In genomic region chr5:97544279-97545077, GRCh38 we compare ENCODE assay signal across 22 cellular contexts.
DNase-seq lines count a peak whose midpoint lies in the region; ATAC-seq and TF ChIP-seq lines count a peak whose summit lies in the region.
"Had no signal": no experiment of that assay in that cellular context is flagged by ENCODE, and none has a peak within 500 bp of the region (broad histone marks: within the 10 kb centered on the region; RNA-seq: fewer than 3 reads in every experiment).

No MANE protein-coding gene starts in this region.

- TF ChIP-seq CTCF in right atrium auricular region (IDR thresholded peaks at IDR 0.05) = no peak
- no peak for TF ChIP-seq CTCF in WTC11 (IDR thresholded peaks at IDR 0.05)
- TF ChIP-seq CTCF in fibroblast of villous mesenchyme (IDR thresholded peaks at IDR 0.05; ENCODE audit: insufficient read depth, low read depth, low read length) = no peak
- no peak for TF ChIP-seq CTCF in smooth muscle cell (IDR thresholded peaks at IDR 0.05; ENCODE audit: borderline replicate concordance, insufficient read depth, poor library complexity, severe bottlenecking)

- H3K36me3 Mint-ChIP-seq in WTC11 = peaks cover 3% of the 10 kb centered on the region; the same call in 1 of the 2 replicates

- H3K9ac ChIP-seq in smooth muscle cell (ENCODE audit: low read depth) = no peak overlapping the region

- no peaks in the 10 kb centered on the region for H3K9me3 ChIP-seq in right atrium auricular region
- no peaks in the 10 kb centered on the region for H3K9me3 ChIP-seq in smooth muscle cell (replicated peaks; ENCODE audit: low read depth)
- H3K9me3 ChIP-seq: left lung, sigmoid colon, SJCRH30, thyroid gland had no signal

- H3K36me3 ChIP-seq in right atrium auricular region (no peaks in the 10 kb centered on the region), smooth muscle cell (ENCODE audit: low read depth) (no peaks in the 10 kb centered on the region)
- H3K36me3 ChIP-seq: left lung, sigmoid colon, SJCRH30, thyroid gland had no signal

- no peaks in the 10 kb centered on the region for H3K4me1 ChIP-seq in right atrium auricular region
- no peaks in the 10 kb centered on the region for H3K4me1 ChIP-seq in smooth muscle cell (ENCODE audit: low read depth)
- H3K4me1 ChIP-seq: left lung, sigmoid colon, SJCRH30, thyroid gland had no signal

- no peak for DNase-seq in left ventricle myocardium superior
- no peak for DNase-seq in right atrium auricular region (ENCODE audit: low spot score)
- DNase-seq in WTC11 (ENCODE audit: low spot score) = no peak
- peak; percentile 29 for DNase-seq in fibroblast of villous mesenchyme (ENCODE audit: low read depth)
- DNase-seq in smooth muscle cell (lab: John Stamatoyannopoulos, UW; ENCODE audit: unreplicated experiment) = no peak
- no peak for DNase-seq in NCI-H1436 (lab: John Stamatoyannopoulos, UW)
- DNase-seq in NCI-H510A treated with DMSO at 0.1 percent for 48 hours (lab: John Stamatoyannopoulos, UW) = no peak
- DNase-seq: activated CD4-positive, alpha-beta T cell treated with anti-CD3 and anti-CD28 coated beads for 4 hours; activated naive CD4-positive, alpha-beta T cell; activated T-cell treated with anti-CD3 and anti-CD28 coated beads, Interleukin-2, amount 50 U/mL, for 48 hours; KBM-7; left lung; NCI-H146; NCI-H524; nephron progenitor cell; NK-92 treated with Interleukin-12 subunit alpha and Interleukin-12 subunit beta, amount 100 ng/mL, for 24 hours; sigmoid colon; SJCRH30; stimulated activated naive CD8-positive, alpha-beta T cell treated with anti-CD3 and anti-CD28 coated beads, Interleukin-15, amount 100 ng/mL, for 72 hours; thyroid gland had no signal

- H4K20me1 ChIP-seq in smooth muscle cell (ENCODE audit: low read depth) = no peaks in the 10 kb centered on the region

- H3K27ac Mint-ChIP-seq in WTC11 = no peak overlapping the region

- POLR2A ChIA-PET in WTC11 (lab: Charles Lee) = no interaction called here

- H3F3A ChIP-seq in smooth muscle cell (ENCODE audit: low read depth) = no peaks in the 10 kb centered on the region

- peak overlapping the region; percentile 67 for H2AFZ ChIP-seq in smooth muscle cell (ENCODE audit: low read depth)

- H3K79me2 ChIP-seq in smooth muscle cell (ENCODE audit: low read depth) = no peaks in the 10 kb centered on the region

- H3K27me3 Mint-ChIP-seq in WTC11 (ENCODE audit: low read depth) = no peaks in the 10 kb centered on the region
- H3K27me3 Mint-ChIP-seq: stimulated activated naive CD8-positive, alpha-beta T cell treated with anti-CD3 and anti-CD28 coated beads, Interleukin-15, amount 100 ng/mL, for 72 hours had no signal

- WGBS in smooth muscle cell (ENCODE audit: low lambda C conversion rate) = 65% methylated on average over 8 of the region's 8 CpGs

- H3K4me3 Mint-ChIP-seq in WTC11 = no peak overlapping the region
- H3K4me3 Mint-ChIP-seq: nephron progenitor cell; stimulated activated naive CD8-positive, alpha-beta T cell treated with anti-CD3 and anti-CD28 coated beads, Interleukin-15, amount 100 ng/mL, for 72 hours had no signal

- intact Hi-C loops in left ventricle myocardium superior (cut with micrococcal nuclease) = no loop called here

- peaks cover 32% of the 10 kb centered on the region for H3K4me1 Mint-ChIP-seq in WTC11

- ATAC-seq in left ventricle myocardium superior (peak; percentile 64), WTC11 (peak; percentile 59; the same call in 1 of the 2 replicates), GM19463 (IDR thresholded peaks at IDR 0.05; ENCODE audit: unreplicated experiment) (no peak)
- ATAC-seq: left lung; stimulated activated naive CD8-positive, alpha-beta T cell treated with anti-CD3 and anti-CD28 coated beads, Interleukin-15, amount 100 ng/mL, for 72 hours had no signal

- H3K4me2 ChIP-seq in smooth muscle cell = peak overlapping the region; percentile 26

- H3K27me3 ChIP-seq in right atrium auricular region (no peaks in the 10 kb centered on the region), smooth muscle cell (ENCODE audit: low read depth) (no peaks in the 10 kb centered on the region)
- H3K27me3 ChIP-seq: left lung, sigmoid colon, SJCRH30, thyroid gland had no signal

- H3K4me3 ChIP-seq in right atrium auricular region = no peak overlapping the region
- peak overlapping the region; percentile 14 for H3K4me3 ChIP-seq in fibroblast of villous mesenchyme (ENCODE audit: low read depth, low read length)
- H3K4me3 ChIP-seq in smooth muscle cell = no peak overlapping the region
- H3K4me3 ChIP-seq: left lung, sigmoid colon, SJCRH30, thyroid gland had no signal

- H3K9me3 Mint-ChIP-seq in WTC11 = peaks cover 28% of the 10 kb centered on the region
- H3K9me3 Mint-ChIP-seq: stimulated activated naive CD8-positive, alpha-beta T cell treated with anti-CD3 and anti-CD28 coated beads, Interleukin-15, amount 100 ng/mL, for 72 hours had no signal

- CTCF ChIA-PET in WTC11 (lab: Charles Lee) = interaction anchor here (0.7 to 1.1 kb wide), 2 partner anchors 11 to 64 kb away, joined by 3 to 4 read pairs; no protein-coding TSS in a partner anchor

- H3K27ac ChIP-seq in right atrium auricular region (no peak overlapping the region), smooth muscle cell (ENCODE audit: low read depth) (no peak overlapping the region)
- H3K27ac ChIP-seq: C4-2B, left lung, sigmoid colon, SJCRH30, thyroid gland had no signal

TF ChIP-seq in WTC11, 78 proteins besides CTCF, POLR2A, EP300 and RAD21 (continues in another document):
- TF ChIP-seq KAT7 (CRISPR knock-in tag; IDR thresholded peaks at IDR 0.05; ENCODE audit: borderline replicate concordance) (no peak), NR3C1 (CRISPR knock-in tag; conservative IDR thresholded peaks at IDR 0.05; ENCODE audit: low read depth) (no peak), NFYB (CRISPR knock-in tag; conservative IDR thresholded peaks at IDR 0.05; ENCODE audit: low read depth) (no peak), ZNF121 (CRISPR knock-in tag; IDR thresholded peaks at IDR 0.05) (no peak), CDX4 (CRISPR knock-in tag; IDR thresholded peaks at IDR 0.05; ENCODE audit: borderline replicate concordance) (no peak), MAX (CRISPR knock-in tag; IDR thresholded peaks at IDR 0.05) (no peak), PREB (CRISPR knock-in tag; IDR thresholded peaks at IDR 0.05; ENCODE audit: borderline replicate concordance) (no peak), USF2 (CRISPR knock-in tag; IDR thresholded peaks at IDR 0.05) (no peak)
- TF ChIP-seq, protein P1, sequence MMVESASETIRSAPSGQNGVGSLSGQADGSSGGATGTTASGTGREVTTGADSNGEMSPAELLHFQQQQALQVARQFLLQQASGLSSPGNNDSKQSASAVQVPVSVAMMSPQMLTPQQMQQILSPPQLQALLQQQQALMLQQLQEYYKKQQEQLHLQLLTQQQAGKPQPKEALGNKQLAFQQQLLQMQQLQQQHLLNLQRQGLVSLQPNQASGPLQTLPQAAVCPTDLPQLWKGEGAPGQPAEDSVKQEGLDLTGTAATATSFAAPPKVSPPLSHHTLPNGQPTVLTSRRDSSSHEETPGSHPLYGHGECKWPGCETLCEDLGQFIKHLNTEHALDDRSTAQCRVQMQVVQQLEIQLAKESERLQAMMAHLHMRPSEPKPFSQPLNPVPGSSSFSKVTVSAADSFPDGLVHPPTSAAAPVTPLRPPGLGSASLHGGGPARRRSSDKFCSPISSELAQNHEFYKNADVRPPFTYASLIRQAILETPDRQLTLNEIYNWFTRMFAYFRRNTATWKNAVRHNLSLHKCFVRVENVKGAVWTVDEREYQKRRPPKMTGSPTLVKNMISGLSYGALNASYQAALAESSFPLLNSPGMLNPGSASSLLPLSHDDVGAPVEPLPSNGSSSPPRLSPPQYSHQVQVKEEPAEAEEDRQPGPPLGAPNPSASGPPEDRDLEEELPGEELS (CRISPR knock-in tag; IDR thresholded peaks at IDR 0.05) = no peak
- TF ChIP-seq, protein P2, sequence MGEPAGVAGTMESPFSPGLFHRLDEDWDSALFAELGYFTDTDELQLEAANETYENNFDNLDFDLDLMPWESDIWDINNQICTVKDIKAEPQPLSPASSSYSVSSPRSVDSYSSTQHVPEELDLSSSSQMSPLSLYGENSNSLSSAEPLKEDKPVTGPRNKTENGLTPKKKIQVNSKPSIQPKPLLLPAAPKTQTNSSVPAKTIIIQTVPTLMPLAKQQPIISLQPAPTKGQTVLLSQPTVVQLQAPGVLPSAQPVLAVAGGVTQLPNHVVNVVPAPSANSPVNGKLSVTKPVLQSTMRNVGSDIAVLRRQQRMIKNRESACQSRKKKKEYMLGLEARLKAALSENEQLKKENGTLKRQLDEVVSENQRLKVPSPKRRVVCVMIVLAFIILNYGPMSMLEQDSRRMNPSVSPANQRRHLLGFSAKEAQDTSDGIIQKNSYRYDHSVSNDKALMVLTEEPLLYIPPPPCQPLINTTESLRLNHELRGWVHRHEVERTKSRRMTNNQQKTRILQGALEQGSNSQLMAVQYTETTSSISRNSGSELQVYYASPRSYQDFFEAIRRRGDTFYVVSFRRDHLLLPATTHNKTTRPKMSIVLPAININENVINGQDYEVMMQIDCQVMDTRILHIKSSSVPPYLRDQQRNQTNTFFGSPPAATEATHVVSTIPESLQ (CRISPR knock-in tag; IDR thresholded peaks at IDR 0.05) = no peak
